ENCODE assay signal across 9 cellular contexts in genomic region chr2:102005989-102006885, GRCh38. TPM values are rescaled to one million over a fixed set of nuclear protein-coding genes. Genes with fewer than 3 reads are reported as not detected.
DNase-seq lines count a peak whose midpoint lies in the region; TF ChIP-seq lines count a peak whose summit lies in the region.
"Had no signal": no experiment of that assay in that cellular context is flagged by ENCODE, and none has a peak within 500 bp of the region (broad histone marks: within the 10 kb centered on the region; RNA-seq: fewer than 3 reads in every experiment).

No MANE protein-coding gene starts in this region.

- H3K9me3 Mint-ChIP-seq in glutamatergic neuron (ENCODE audit: unreplicated experiment): no peaks in the 10 kb centered on the region
- H3K9me3 Mint-ChIP-seq in activated T-helper 2 cell treated with anti-CD3 and anti-CD28 coated beads, Interferon-gamma antibody, Interleukin-2, Interleukin-4, amounts not matched to agents 10 μg/mL and 5 μg/mL and 100 μg/mL, durations not matched to agents 14 hours and 24 hours and 36 hours: no peaks in the 10 kb centered on the region

- TF ChIP-seq CTCF in GM13976 (IDR thresholded peaks at IDR 0.05; ENCODE audit: borderline replicate concordance, control extremely low read depth, extremely low read depth, insufficient read depth, missing control alignments): peak; percentile 22
- TF ChIP-seq CTCF in glutamatergic neuron (IDR thresholded peaks at IDR 0.05; ENCODE audit: partially characterized antibody, unreplicated experiment): peak; percentile 63

- DNase-seq in AG08396 (ENCODE audit: low spot score) (peak; percentile 63), GM13976 (ENCODE audit: low spot score) (peak; percentile 61), Kasumi-1 (lab: John Stamatoyannopoulos, UW) (peak; percentile 67 to 76), glutamatergic neuron (peak; percentile 31), pulmonary artery endothelial cell (ENCODE audit: low read depth, low spot score) (peak; percentile 5), cerebellar nuclear complex (lab: John Stamatoyannopoulos, UW) (no peak)
- peak; percentile 67 for DNase-seq in activated CD4-positive, alpha-beta T cell treated with anti-CD3 and anti-CD28 coated beads for 48 hours
- no peak for DNase-seq in activated T-helper 2 cell treated with anti-CD3 and anti-CD28 coated beads, Interferon-gamma antibody, Interleukin-2, Interleukin-4, amounts not matched to agents 10 μg/mL and 5 μg/mL and 100 μg/mL, durations not matched to agents 14 hours and 24 hours and 36 hours (ENCODE audit: low spot score)

- intact Hi-C loops in activated T-helper 2 cell treated with anti-CD3 and anti-CD28 coated beads, Interferon-gamma antibody, Interleukin-2, Interleukin-4, amounts not matched to agents 10 μg/mL and 5 μg/mL and 100 μg/mL, durations not matched to agents 14 hours and 24 hours and 36 hours (cut with micrococcal nuclease): loop anchor here (2.0 kb wide), 1 partner anchor 235 kb away; no protein-coding TSS in a partner anchor

- H3K27me3 Mint-ChIP-seq in glutamatergic neuron (ENCODE audit: unreplicated experiment): peaks cover 3% of the 10 kb centered on the region
- peaks cover 2% of the 10 kb centered on the region for H3K27me3 Mint-ChIP-seq in activated T-helper 2 cell treated with anti-CD3 and anti-CD28 coated beads, Interferon-gamma antibody, Interleukin-2, Interleukin-4, amounts not matched to agents 10 μg/mL and 5 μg/mL and 100 μg/mL, durations not matched to agents 14 hours and 24 hours and 36 hours (ENCODE audit: low read depth)

- no peaks in the 10 kb centered on the region for H3K4me1 Mint-ChIP-seq in glutamatergic neuron (ENCODE audit: low read depth, unreplicated experiment)
- peaks cover 13% of the 10 kb centered on the region for H3K4me1 Mint-ChIP-seq in activated T-helper 2 cell treated with anti-CD3 and anti-CD28 coated beads, Interferon-gamma antibody, Interleukin-2, Interleukin-4, amounts not matched to agents 10 μg/mL and 5 μg/mL and 100 μg/mL, durations not matched to agents 14 hours and 24 hours and 36 hours (ENCODE audit: low read depth)

- in situ Hi-C loops in GM13976 (cut with MboI; ENCODE audit: low sequenced_read_pairs, unreplicated experiment): no loop called here

- H3K4me3 Mint-ChIP-seq in glutamatergic neuron (ENCODE audit: unreplicated experiment): no peak overlapping the region
- no peak overlapping the region for H3K4me3 Mint-ChIP-seq in activated T-helper 2 cell treated with anti-CD3 and anti-CD28 coated beads, Interferon-gamma antibody, Interleukin-2, Interleukin-4, amounts not matched to agents 10 μg/mL and 5 μg/mL and 100 μg/mL, durations not matched to agents 14 hours and 24 hours and 36 hours (ENCODE audit: low read depth)

- no peaks in the 10 kb centered on the region for H3K36me3 Mint-ChIP-seq in glutamatergic neuron (ENCODE audit: unreplicated experiment)
- H3K36me3 Mint-ChIP-seq in activated T-helper 2 cell treated with anti-CD3 and anti-CD28 coated beads, Interferon-gamma antibody, Interleukin-2, Interleukin-4, amounts not matched to agents 10 μg/mL and 5 μg/mL and 100 μg/mL, durations not matched to agents 14 hours and 24 hours and 36 hours (ENCODE audit: low read depth): no peaks in the 10 kb centered on the region

- H3K27ac Mint-ChIP-seq in glutamatergic neuron (ENCODE audit: unreplicated experiment): no peak overlapping the region
- H3K27ac Mint-ChIP-seq in activated T-helper 2 cell treated with anti-CD3 and anti-CD28 coated beads, Interferon-gamma antibody, Interleukin-2, Interleukin-4, amounts not matched to agents 10 μg/mL and 5 μg/mL and 100 μg/mL, durations not matched to agents 14 hours and 24 hours and 36 hours: no peak overlapping the region

RNA-seq across cellular contexts. Expression of gene IL1R2, which starts 14.5 kb away (rescaled TPM):
- total RNA-seq in glutamatergic neuron (ENCODE audit: unreplicated experiment) (not detected), pulmonary artery endothelial cell (0.13 TPM in 1 of 2 replicates, not detected in the other)
- 0.97 and 1.8 TPM in 2 replicates for total RNA-seq in activated T-helper 2 cell treated with anti-CD3 and anti-CD28 coated beads, Interferon-gamma antibody, Interleukin-2, Interleukin-4, amounts not matched to agents 10 μg/mL and 5 μg/mL and 100 μg/mL, durations not matched to agents 14 hours and 24 hours and 36 hours
- total RNA-seq: frontal cortex had no signal

Comparison
In these comparisons a context has a peak if more than half of its experiments do, and no peak if none do; other contexts are left out.
1. DNase-seq: peak in AG08396 (single experiment), GM13976 (single experiment), Kasumi-1 (2 of 2), activated CD4-positive, alpha-beta T cell treated with anti-CD3 and anti-CD28 coated beads for 48 hours (single experiment), glutamatergic neuron (single experiment) and pulmonary artery endothelial cell (single experiment); none in cerebellar nuclear complex (0 of 2) and activated T-helper 2 cell treated with anti-CD3 and anti-CD28 coated beads, Interferon-gamma antibody, Interleukin-2, Interleukin-4, amounts not matched to agents 10 μg/mL and 5 μg/mL and 100 μg/mL, durations not matched to agents 14 hours and 24 hours and 36 hours (single experiment).